Comparison of ENCODE assay signal across 13 cellular contexts in the genomic region with DNA sequence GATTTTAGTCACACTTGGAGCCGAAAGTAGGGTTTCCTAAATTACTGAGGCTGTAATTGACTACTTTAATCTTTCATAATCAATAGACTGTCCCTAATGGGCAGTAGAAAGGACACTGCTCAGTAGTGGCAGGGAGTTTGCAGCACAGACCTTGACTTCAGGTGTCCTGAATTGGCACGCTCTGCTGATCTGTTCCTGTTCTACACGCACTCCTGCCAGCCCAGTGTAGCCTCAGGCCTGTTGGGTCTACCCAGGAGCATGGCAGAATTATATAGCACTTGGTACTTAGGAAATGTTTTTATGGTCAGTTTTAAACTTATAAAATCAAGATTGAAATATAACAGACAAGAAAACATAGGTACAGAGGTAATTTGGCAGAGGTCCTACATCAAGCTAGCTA. TPM values are rescaled to one million over a fixed set of nuclear protein-coding genes. Genes with fewer than 3 reads are reported as not detected.
DNase-seq lines count a peak whose midpoint lies in the region; ATAC-seq, FAIRE-seq and TF ChIP-seq lines count a peak whose summit lies in the region.
"Had no signal": no experiment of that assay in that cellular context is flagged by ENCODE, and none has a peak within 500 bp of the region (broad histone marks: within the 10 kb centered on the region; RNA-seq: fewer than 3 reads in every experiment).

No MANE protein-coding gene starts in this region.

- H3K36me3 ChIP-seq in right atrium auricular region (peaks cover 8% of the 10 kb centered on the region), transverse colon (peaks cover 0 to 5% (median under 1%) of the 10 kb centered on the region in 4 donors), lower lobe of right lung (peaks cover 33% of the 10 kb centered on the region)
- H3K36me3 ChIP-seq: ovary, uterus had no signal

- ATAC-seq in Right ventricle myocardium superior (ENCODE audit: poor library complexity) = peak; percentile 37
- ATAC-seq in left colon = peak; percentile 85
- no peak for ATAC-seq in lower lobe of right lung
- ATAC-seq in HG03354 (IDR thresholded peaks at IDR 0.05; ENCODE audit: poor library complexity, severe bottlenecking, unreplicated experiment) = no peak

- intact Hi-C loops in Right ventricle myocardium superior (cut with DNase I) = loop anchor here (5.0 kb wide), 1 partner anchor 96 kb away; no protein-coding TSS in a partner anchor
- intact Hi-C loops in left colon (cut with DNase I, micrococcal nuclease) = loop anchor here in 1 of 2 donors (10.0 kb wide), 1 partner anchor 108 kb away; no protein-coding TSS in a partner anchor
- intact Hi-C loops in transverse colon (cut with DNase I; ENCODE audit: low total_unique reads) = no loop called here
- intact Hi-C loops in lower lobe of right lung (cut with DNase I) = no loop called here

- DNase-seq in Right ventricle myocardium superior (no peak), right atrium auricular region (ENCODE audit: low spot score) (no peak), left colon (peak in 1 of 2 donors; percentile 28), transverse colon (peak; percentile 48), lower lobe of right lung (no peak), GM12891 (ENCODE audit: insufficient read length, low spot score) (no peak)
- DNase-seq in activated naive CD8-positive, alpha-beta T cell treated with anti-CD3 and anti-CD28 coated beads for 36 hours = no peak
- DNase-seq: kidney, NCI-H1436 treated with DMSO at 0.1 percent for 48 hours, uterus had no signal

- H3K4me1 ChIP-seq in right atrium auricular region (peaks cover 0 to 91% of the 10 kb centered on the region in 2 donors), transverse colon (peaks cover 50 to 98% (median 74%) of the 10 kb centered on the region in 4 donors), lower lobe of right lung (peaks cover 99% of the 10 kb centered on the region)

- H3K9me3 Mint-ChIP-seq in activated naive CD8-positive, alpha-beta T cell treated with anti-CD3 and anti-CD28 coated beads for 36 hours = no peaks in the 10 kb centered on the region

- H3K36me3 Mint-ChIP-seq in activated naive CD8-positive, alpha-beta T cell treated with anti-CD3 and anti-CD28 coated beads for 36 hours = peaks cover 50% of the 10 kb centered on the region

- TF ChIP-seq CTCF in right atrium auricular region (IDR thresholded peaks at IDR 0.05) = no peak
- no peak for TF ChIP-seq CTCF in transverse colon (IDR thresholded peaks at IDR 0.05)
- TF ChIP-seq CTCF in lower lobe of right lung (IDR thresholded peaks at IDR 0.05) = no peak

- WGBS in transverse colon (ENCODE audit: low coverage in 1 of 2), 2 donors = 42 to 45% methylated on average over 2 to 3 of the region's 3 CpGs

- H3K27ac Mint-ChIP-seq in activated naive CD8-positive, alpha-beta T cell treated with anti-CD3 and anti-CD28 coated beads for 36 hours = peak overlapping the region; percentile 68

- in situ Hi-C loops in transverse colon (cut with MboI; ENCODE audit: low pct_ligation_motif_present in 1 of 4, low pct_unique_long_range_greater_than_20kb in 1 of 4, low sequenced_read_pairs in 3 of 4) = loop anchor here in 3 of 4 donors (10.0 to 25.0 kb wide), 3 partner anchors 96 to 121 kb away; partner anchors contain the start of gene LIMK1 (in 1 of the 3)

- peaks cover 73% of the 10 kb centered on the region for H3K4me1 Mint-ChIP-seq in activated naive CD8-positive, alpha-beta T cell treated with anti-CD3 and anti-CD28 coated beads for 36 hours

- no peak for TF ChIP-seq POLR2A in transverse colon (IDR thresholded peaks at IDR 0.05)
- no peak for TF ChIP-seq POLR2A in GM12891 (IDR thresholded peaks at IDR 0.05; ENCODE audit: low read depth, low read length)

- no peak overlapping the region for H3K4me3 Mint-ChIP-seq in activated naive CD8-positive, alpha-beta T cell treated with anti-CD3 and anti-CD28 coated beads for 36 hours

- H3K27me3 ChIP-seq in right atrium auricular region (no peaks in the 10 kb centered on the region), transverse colon (no peaks in the 10 kb centered on the region), lower lobe of right lung (ENCODE audit: low read depth) (no peaks in the 10 kb centered on the region)
- H3K27me3 ChIP-seq: ascending aorta, ovary, uterus had no signal

- no peaks in the 10 kb centered on the region for H3K9me3 ChIP-seq in right atrium auricular region
- H3K9me3 ChIP-seq in transverse colon = no peaks in the 10 kb centered on the region
- H3K9me3 ChIP-seq in lower lobe of right lung = no peaks in the 10 kb centered on the region
- H3K9me3 ChIP-seq: ascending aorta, ovary, uterus had no signal

- H3K27ac ChIP-seq in right atrium auricular region (peak overlapping the region in 1 of 2 donors; percentile 15), transverse colon (peak overlapping the region; percentile 19 to 63 (median 46)), lower lobe of right lung (no peak overlapping the region)
- H3K27ac ChIP-seq: ovary, uterus had no signal

- no peaks in the 10 kb centered on the region for H3K27me3 Mint-ChIP-seq in activated naive CD8-positive, alpha-beta T cell treated with anti-CD3 and anti-CD28 coated beads for 36 hours

- no peak for TF ChIP-seq EP300 in transverse colon (IDR thresholded peaks at IDR 0.05; ENCODE audit: low read depth)

- no peak for FAIRE-seq in GM12891 (lab: Jason Lieb, UNC)
- FAIRE-seq: kidney had no signal

- H3K4me3 ChIP-seq in right atrium auricular region (no peak overlapping the region), transverse colon (no peak overlapping the region), lower lobe of right lung (no peak overlapping the region)
- H3K4me3 ChIP-seq: ascending aorta, ovary, uterus had no signal

TF ChIP-seq in GM12891, 5 proteins besides CTCF, POLR2A, EP300 and RAD21:
- TF ChIP-seq TAF1 (IDR thresholded peaks at IDR 0.05; ENCODE audit: low read depth, low read length) (no peak), SPI1 (IDR thresholded peaks at IDR 0.05; ENCODE audit: low read depth, low read length) (no peak)
TF ChIP-seq in GM12891: peak in this region for 0.

RNA-seq across cellular contexts. Expression of gene EIF4H, which starts 9.0 kb away (rescaled TPM):
- 166 TPM for total RNA-seq in Right ventricle myocardium superior
- total RNA-seq in right atrium auricular region = 100 to 1,000 TPM; 175 to 203 TPM
- 100 to 1,000 TPM; 423 to 428 TPM for total RNA-seq in activated naive CD8-positive, alpha-beta T cell treated with anti-CD3 and anti-CD28 coated beads for 36 hours
- total RNA-seq in left colon = 100 to 1,000 TPM; 250 to 271 TPM
- 100 to 1,000 TPM; 175 to 250 (median 213) TPM for total RNA-seq in transverse colon
- 210 TPM for total RNA-seq in lower lobe of right lung
- 285 TPM for polyA plus RNA-seq in GM12891 (2012; ENCODE audit: low read depth, missing spikeins)

RNA-seq across cellular contexts. Expression of gene LAT2, which starts 26.7 kb away (rescaled TPM):
- total RNA-seq in Right ventricle myocardium superior (2.2 TPM), right atrium auricular region (1 to 10 TPM; 1.4 to 6.1 TPM), left colon (1 to 10 TPM; 1.1 to 6.9 TPM), transverse colon (10 to 100 TPM in 1 of 4 donors, 1 to 10 TPM in 1, not detected in 2; 2.3 to 12.7 TPM), lower lobe of right lung (64.7 TPM)
- 1 to 10 TPM; 2.6 to 3.2 TPM for total RNA-seq in activated naive CD8-positive, alpha-beta T cell treated with anti-CD3 and anti-CD28 coated beads for 36 hours
- 152 TPM for polyA plus RNA-seq in GM12891 (2012; ENCODE audit: low read depth, missing spikeins)

Comparison
In these comparisons a context has a peak if more than half of its experiments do, and no peak if none do; other contexts are left out.
1. ATAC-seq: peak in Right ventricle myocardium superior (single experiment) and left colon (single experiment); none in lower lobe of right lung (0 of 2) and HG03354 (single experiment).